Comparison of ENCODE assay signal across 8 cellular contexts in genomic region chr4:15003891-15004700, GRCh38. TPM values are rescaled to one million over a fixed set of nuclear protein-coding genes. Genes with fewer than 3 reads are reported as not detected.
DNase-seq lines count a peak whose midpoint lies in the region; ATAC-seq and TF ChIP-seq lines count a peak whose summit lies in the region.

No MANE protein-coding gene starts in this region.

- no peak for TF ChIP-seq CTCF in 22Rv1 (IDR thresholded peaks at IDR 0.05)
- TF ChIP-seq CTCF in esophagus muscularis mucosa (IDR thresholded peaks at IDR 0.05) = no peak

- POLR2A ChIA-PET in naive thymus-derived CD8-positive, alpha-beta T cell (lab: Charles Lee) = interaction anchor here (0.6 to 1.8 kb wide), 9 partner anchors 9 to 1375 kb away, joined by 3 to 17 read pairs (median 3); partner anchors contain the start of gene FBXL5

- peak overlapping the region; percentile 63 to 92 (median 78) for H3K4me3 Mint-ChIP-seq in naive thymus-derived CD8-positive, alpha-beta T cell

- H3K36me3 ChIP-seq in MG63 (no peaks in the 10 kb centered on the region), esophagus muscularis mucosa (peaks cover 0 to 6% (median 0%) of the 10 kb centered on the region in 4 donors)

- H3K9me3 Mint-ChIP-seq in naive thymus-derived CD8-positive, alpha-beta T cell = no peaks in the 10 kb centered on the region

- H3K27ac ChIP-seq in 22Rv1 = peak overlapping the region; percentile 93
- H3K27ac ChIP-seq in esophagus muscularis mucosa (replicated peaks in 1 of 4) = peak overlapping the region; percentile 99 to 100 (median 100)

- TF ChIP-seq EP300 in esophagus muscularis mucosa (IDR thresholded peaks at IDR 0.05) = no peak

- peaks cover 11 to 31% (median 25%) of the 10 kb centered on the region in 4 donors for H3K4me1 Mint-ChIP-seq in naive thymus-derived CD8-positive, alpha-beta T cell

- H3K9me3 ChIP-seq in MG63 (no peaks in the 10 kb centered on the region), esophagus muscularis mucosa (no peaks in the 10 kb centered on the region)

- H3K27ac Mint-ChIP-seq in naive thymus-derived CD8-positive, alpha-beta T cell = peak overlapping the region in 7 of 10 donors; percentile 34 to 81 (median 62)

- intact Hi-C loops in esophagus muscularis mucosa (cut with DNase I) = loop anchor here (5.0 to 10.0 kb wide), 3 partner anchors 142 to 651 kb away; partner anchors contain the start of gene FBXL5

- no peak for TF ChIP-seq POLR2A in esophagus muscularis mucosa (IDR thresholded peaks at IDR 0.05; ENCODE audit: low read depth)

- H3K4me3 ChIP-seq in MG63 = peak overlapping the region; percentile 61
- H3K4me3 ChIP-seq in esophagus muscularis mucosa = peak overlapping the region; percentile 91 to 97 (median 96)

- no peaks in the 10 kb centered on the region for H3K27me3 Mint-ChIP-seq in naive thymus-derived CD8-positive, alpha-beta T cell

- H3K4me1 ChIP-seq in esophagus muscularis mucosa = peaks cover 21 to 44% (median 39%) of the 10 kb centered on the region in 4 donors

- ATAC-seq in naive thymus-derived CD8-positive, alpha-beta T cell = peak; percentile 7 to 20

- DNase-seq in GM19238 (ENCODE audit: insufficient read length, low spot score) = peak; percentile 16
- peak; percentile 15 for DNase-seq in MG63
- peak; percentile 74 for DNase-seq in activated T-cell treated with anti-CD3 and anti-CD28 coated beads, Interleukin-2, amount 50 U/mL, for 1 hour
- no peak for DNase-seq in esophagus muscularis mucosa (ENCODE audit: extremely low spot score)
- DNase-seq in naive thymus-derived CD8-positive, alpha-beta T cell = peak; percentile 37 to 76 (median 58)
- peak; percentile 59 for DNase-seq in stimulated activated naive CD4-positive, alpha-beta T cell treated with Interleukin-2 at 50 U/mL for 16 hours (lab: John Stamatoyannopoulos, UW)
- no peak for DNase-seq in NCI-H2196 (lab: John Stamatoyannopoulos, UW; ENCODE audit: unreplicated experiment)

- peaks cover 0 to 12% (median 3%) of the 10 kb centered on the region in 3 donors for H3K36me3 Mint-ChIP-seq in naive thymus-derived CD8-positive, alpha-beta T cell

- H3K27me3 ChIP-seq in MG63 (no peaks in the 10 kb centered on the region), esophagus muscularis mucosa (no peaks in the 10 kb centered on the region)

- WGBS in esophagus muscularis mucosa = 0% methylated on average over 13 of the region's 106 CpGs

RNA-seq across cellular contexts. Expression of gene CPEB2, which starts 1.8 kb away (rescaled TPM):
- total RNA-seq in MG63 (2014; rRNA removed; shearing (Covaris generic); ENCODE audit: low replicate concordance) = 0.10 and 3.4 TPM in 2 replicates
- total RNA-seq in esophagus muscularis mucosa = 10 to 100 TPM; 23.7 to 35.7 (median 25.6) TPM
- total RNA-seq in naive thymus-derived CD8-positive, alpha-beta T cell = 10 to 100 TPM; 15.8 to 17.0 TPM
- 1 to 10 TPM in 1 of 3 donors, under 1 TPM in 2; 0.68 to 1.7 (median 0.91) TPM for polyA plus RNA-seq in naive thymus-derived CD8-positive, alpha-beta T cell

Comparison
In these comparisons a context has a peak if more than half of its experiments do, and no peak if none do; other contexts are left out.
1. DNase-seq: peak in GM19238 (single experiment), MG63 (single experiment), activated T-cell treated with anti-CD3 and anti-CD28 coated beads, Interleukin-2, amount 50 U/mL, for 1 hour (single experiment), naive thymus-derived CD8-positive, alpha-beta T cell (10 of 10) and stimulated activated naive CD4-positive, alpha-beta T cell treated with Interleukin-2 at 50 U/mL for 16 hours (single experiment); none in esophagus muscularis mucosa (single experiment) and NCI-H2196 (single experiment).